ENCODE assay signal across 18 cellular contexts in genomic region chr4:16790508-16790907, GRCh38.
"Had no signal": no experiment of that assay in that cellular context is flagged by ENCODE, and none has a peak within 500 bp of the region (broad histone marks: within the 10 kb centered on the region; RNA-seq: fewer than 3 reads in every experiment).

No MANE protein-coding gene starts in this region.

- H3K4me3 ChIP-seq: colonic mucosa, dorsolateral prefrontal cortex, lung, right atrium auricular region, sigmoid colon, skin epidermis, stomach had no signal

- H3K27ac Mint-ChIP-seq: naive thymus-derived CD4-positive, alpha-beta T cell; nephron progenitor cell had no signal

- H3K9me3 Mint-ChIP-seq: nephron progenitor cell had no signal

- DNase-seq: colonic mucosa; dorsolateral prefrontal cortex; effector memory CD4-positive, alpha-beta T cell; erythroblast; foreskin keratinocyte; left colon; left ventricle myocardium superior; naive thymus-derived CD4-positive, alpha-beta T cell; nephron progenitor cell; sigmoid colon; stimulated activated CD4-positive, alpha-beta T cell treated with anti-CD3 and anti-CD28 coated beads, Interleukin-2, amount 100 ng/mL, for 24 hours; stimulated activated CD4-positive, alpha-beta T cell treated with anti-CD3 and anti-CD28 coated beads, Interleukin-4, amount 100 ng/mL, for 4 hours; stimulated activated naive CD4-positive, alpha-beta T cell; stomach; substantia nigra had no signal

- H3K9me3 ChIP-seq: colonic mucosa, right atrium auricular region, sigmoid colon, stomach had no signal

- ATAC-seq: foreskin keratinocyte; left colon; left ventricle myocardium superior; naive thymus-derived CD4-positive, alpha-beta T cell had no signal

- H3K4me3 Mint-ChIP-seq: naive thymus-derived CD4-positive, alpha-beta T cell; nephron progenitor cell had no signal

- H3K4me1 ChIP-seq: colonic mucosa, foreskin keratinocyte, sigmoid colon had no signal

- H3K27me3 ChIP-seq: colonic mucosa, dorsolateral prefrontal cortex, foreskin keratinocyte, right atrium auricular region, sigmoid colon, stomach had no signal

- H3K27ac ChIP-seq: colonic mucosa, foreskin keratinocyte, right atrium auricular region, sigmoid colon, skin epidermis, stomach had no signal

- H3K36me3 Mint-ChIP-seq: naive thymus-derived CD4-positive, alpha-beta T cell had no signal

- H3K36me3 ChIP-seq: colonic mucosa, right atrium auricular region, sigmoid colon, stomach had no signal
